In genomic region chr10:7296648-7297047, GRCh38 we compare ENCODE assay signal across 3 cellular contexts.
TF ChIP-seq lines count a peak whose summit lies in the region.

No MANE protein-coding gene starts in this region.

TF ChIP-seq in A549, 52 proteins besides CTCF, POLR2A, EP300 and RAD21 (continued from another document):
- TF ChIP-seq REST (IDR thresholded peaks at IDR 0.05) (no peak), KDM1A (IDR thresholded peaks at IDR 0.05; ENCODE audit: low read depth) (0 out of 2 replicates have a peak, but pooled peaks have one; percentile 37), EHF (CRISPR knock-in tag; IDR thresholded peaks at IDR 0.05) (no peak), FOSL2 (IDR thresholded peaks at IDR 0.05) (no peak), FOSL2 (CRISPR knock-in tag; IDR thresholded peaks at IDR 0.05) (no peak)

TF ChIP-seq in HEK293, 187 proteins besides CTCF, POLR2A, EP300 and RAD21 (continued from another document):
- TF ChIP-seq ZNF121 (tag by site-specific recombination; IDR thresholded peaks at IDR 0.05): 0 out of 2 replicates have a peak, but pooled peaks have one; percentile 11

TF ChIP-seq in K562, 482 proteins besides CTCF, POLR2A, EP300 and RAD21 (continued from another document):
- TF ChIP-seq ZBTB9 (CRISPR knock-in tag; IDR thresholded peaks at IDR 0.05) (no peak), ATF6 (CRISPR knock-in tag; IDR thresholded peaks at IDR 0.05) (no peak), ZNF134 (CRISPR knock-in tag; conservative IDR thresholded peaks at IDR 0.05) (peak; percentile 100), ZNF512 (tag; IDR thresholded peaks at IDR 0.05) (no peak), ELF1 (tag; IDR thresholded peaks at IDR 0.05) (no peak), RBM25 (IDR thresholded peaks at IDR 0.05; ENCODE audit: low read depth, low read length, severe bottlenecking) (peak; percentile 77), TEAD4 (IDR thresholded peaks at IDR 0.05; ENCODE audit: low read length) (no peak), TEAD4 (CRISPR knock-in tag; IDR thresholded peaks at IDR 0.05; ENCODE audit: borderline replicate concordance) (no peak), ZNF436 (CRISPR knock-in tag; IDR thresholded peaks at IDR 0.05) (no peak), ATF3 (IDR thresholded peaks at IDR 0.05) (no peak), ATF3 (CRISPR knock-in tag; conservative IDR thresholded peaks at IDR 0.05) (no peak), LARP7 (IDR thresholded peaks at IDR 0.05) (no peak), ILK (tag; IDR thresholded peaks at IDR 0.05; ENCODE audit: borderline replicate concordance, low read depth) (no peak), KAT8 (IDR thresholded peaks at IDR 0.05; ENCODE audit: low read depth) (no peak), KDM4B (IDR thresholded peaks at IDR 0.05; ENCODE audit: borderline replicate concordance in 2 of 2, low read depth in 1 of 2) (no peak), ZBTB33 (CRISPR knock-in tag; IDR thresholded peaks at IDR 0.05) (0 out of 2 replicates have a peak, but pooled peaks have one; percentile 14), TCFL5 (CRISPR knock-in tag; conservative IDR thresholded peaks at IDR 0.05) (no peak), CTBP1 (IDR thresholded peaks at IDR 0.05; ENCODE audit: borderline replicate concordance) (no peak)
